Comparison of ENCODE assay signal across 8 cellular contexts in the genomic region with DNA sequence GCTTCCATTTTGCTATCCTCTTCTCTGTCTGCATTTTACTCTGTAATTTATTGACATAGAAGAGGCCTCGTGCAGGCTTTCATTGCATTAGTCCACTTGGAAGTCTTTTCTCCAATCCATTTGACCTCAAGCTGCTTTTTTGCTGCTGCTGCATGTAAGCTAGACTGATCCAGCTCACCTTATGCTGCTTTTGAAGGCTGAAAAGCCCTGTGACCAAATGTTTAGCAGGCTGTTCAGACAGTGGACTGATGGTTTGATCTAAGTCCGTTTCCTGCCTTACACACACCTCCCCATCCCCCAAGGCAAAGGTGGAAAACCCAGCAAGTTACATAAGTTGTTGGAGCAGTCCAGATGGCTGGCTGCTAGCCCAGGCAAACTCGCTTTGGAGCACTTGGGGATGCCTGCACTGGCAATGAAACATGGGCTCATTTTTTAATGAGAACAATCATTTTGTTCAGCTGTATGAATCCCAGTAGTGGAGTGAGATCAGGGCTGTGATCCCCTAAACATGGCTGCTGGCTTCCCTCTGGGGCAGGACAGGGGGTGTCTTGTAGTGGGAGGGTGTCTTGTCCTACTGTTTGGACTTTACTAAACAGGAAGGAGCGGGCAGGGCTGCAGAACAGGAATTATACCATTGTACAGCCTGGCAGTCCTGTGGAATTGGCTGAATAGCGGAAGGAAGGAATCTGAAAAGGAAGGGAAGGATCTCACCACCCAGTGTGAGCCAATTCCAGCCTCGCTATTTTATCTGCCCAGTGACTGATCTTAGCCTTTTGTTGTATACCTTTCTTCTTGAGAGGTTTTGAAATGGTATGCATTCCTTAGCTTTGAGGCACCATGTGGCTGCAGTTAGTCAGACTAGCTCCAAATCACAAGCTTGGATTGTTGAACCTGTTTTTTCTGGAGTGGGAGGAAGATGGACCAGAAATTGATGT.
DNase-seq lines count a peak whose midpoint lies in the region; ATAC-seq and TF ChIP-seq lines count a peak whose summit lies in the region.

No MANE protein-coding gene starts in this region.

- peak overlapping the region; percentile 46 for H3K4me3 Mint-ChIP-seq in T-helper 2 cell treated with Interferon-gamma antibody and Interleukin-4, amounts not matched to agents 5 μg/mL and 100 μg/mL, for 36 hours
- no peak overlapping the region for H3K4me3 Mint-ChIP-seq in activated CD4-positive, alpha-beta memory T cell treated with anti-CD3 and anti-CD28 coated beads, Interleukin-2, amount 10 ng/mL, durations not matched to agents 7 days and 5 days

- no peak for DNase-seq in T-helper 2 cell treated with Interferon-gamma antibody and Interleukin-4, amounts not matched to agents 5 μg/mL and 100 μg/mL, for 36 hours (ENCODE audit: low spot score)
- DNase-seq in T-helper 2 cell (no peak), foreskin keratinocyte (peak; percentile 97 to 99), nucleus accumbens (lab: John Stamatoyannopoulos, UW) (peak in 45 of 56 donors; percentile 7 to 81 (median 36)), NCI-H526 (lab: John Stamatoyannopoulos, UW) (no peak)
- no peak for DNase-seq in activated CD4-positive, alpha-beta memory T cell treated with anti-CD3 and anti-CD28 coated beads, Interleukin-2, amount 10 ng/mL, durations not matched to agents 7 days and 5 days
- DNase-seq in stimulated activated CD4-positive, alpha-beta T cell treated with anti-CD3 and anti-CD28 coated beads, Interleukin-4, amount 100 ng/mL, for 24 hours, result no peak
- no peak for DNase-seq in activated naive CD4-positive, alpha-beta T cell treated with anti-CD3 and anti-CD28 coated beads, Interleukin-2, amount 50 U/mL, for 72 hours (ENCODE audit: low spot score in 2 of 2)

- no peak overlapping the region for H3K27ac Mint-ChIP-seq in T-helper 2 cell treated with Interferon-gamma antibody and Interleukin-4, amounts not matched to agents 5 μg/mL and 100 μg/mL, for 36 hours
- peak overlapping the region; percentile 67 for H3K27ac Mint-ChIP-seq in activated CD4-positive, alpha-beta memory T cell treated with anti-CD3 and anti-CD28 coated beads, Interleukin-2, amount 10 ng/mL, durations not matched to agents 7 days and 5 days
- peak overlapping the region in 1 of 2 donors; percentile 14 for H3K27ac Mint-ChIP-seq in activated naive CD4-positive, alpha-beta T cell treated with anti-CD3 and anti-CD28 coated beads, Interleukin-2, amount 50 U/mL, for 72 hours

- peak overlapping the region; percentile 91 for H3K27ac ChIP-seq in foreskin keratinocyte

- H3K27me3 Mint-ChIP-seq in T-helper 2 cell treated with Interferon-gamma antibody and Interleukin-4, amounts not matched to agents 5 μg/mL and 100 μg/mL, for 36 hours (ENCODE audit: low read depth), result no peaks in the 10 kb centered on the region
- no peaks in the 10 kb centered on the region for H3K27me3 Mint-ChIP-seq in activated CD4-positive, alpha-beta memory T cell treated with anti-CD3 and anti-CD28 coated beads, Interleukin-2, amount 10 ng/mL, durations not matched to agents 7 days and 5 days

- peak; percentile 93 for ATAC-seq in foreskin keratinocyte
- no peak for ATAC-seq in activated naive CD4-positive, alpha-beta T cell treated with anti-CD3 and anti-CD28 coated beads, Interleukin-2, amount 50 U/mL, for 72 hours

- TF ChIP-seq CTCF in foreskin keratinocyte (conservative IDR thresholded peaks at IDR 0.05), result no peak

- POLR2A ChIA-PET in activated CD4-positive, alpha-beta memory T cell treated with anti-CD3 and anti-CD28 coated beads, Interleukin-2, amount 10 ng/mL, durations not matched to agents 7 days and 5 days (lab: Charles Lee), result interaction anchor here (0.6 kb wide), 1 partner anchor 25 kb away, joined by 4 read pairs; no protein-coding TSS in a partner anchor

- peaks cover 63% of the 10 kb centered on the region for H3K4me1 ChIP-seq in foreskin keratinocyte

- no peaks in the 10 kb centered on the region for H3K27me3 ChIP-seq in foreskin keratinocyte

- CTCF ChIA-PET in activated CD4-positive, alpha-beta memory T cell treated with anti-CD3 and anti-CD28 coated beads, Interleukin-2, amount 10 ng/mL, durations not matched to agents 7 days and 5 days (lab: Charles Lee), result interaction anchor here (0.9 kb wide), 1 partner anchor 846 kb away, joined by 3 read pairs; no protein-coding TSS in a partner anchor

- peaks cover 33% of the 10 kb centered on the region for H3K4me1 Mint-ChIP-seq in T-helper 2 cell treated with Interferon-gamma antibody and Interleukin-4, amounts not matched to agents 5 μg/mL and 100 μg/mL, for 36 hours (ENCODE audit: low read depth)
- peaks cover 73% of the 10 kb centered on the region for H3K4me1 Mint-ChIP-seq in activated CD4-positive, alpha-beta memory T cell treated with anti-CD3 and anti-CD28 coated beads, Interleukin-2, amount 10 ng/mL, durations not matched to agents 7 days and 5 days

- peaks cover 13% of the 10 kb centered on the region for H3K36me3 Mint-ChIP-seq in T-helper 2 cell treated with Interferon-gamma antibody and Interleukin-4, amounts not matched to agents 5 μg/mL and 100 μg/mL, for 36 hours (ENCODE audit: low read depth)
- peaks cover 19% of the 10 kb centered on the region for H3K36me3 Mint-ChIP-seq in activated CD4-positive, alpha-beta memory T cell treated with anti-CD3 and anti-CD28 coated beads, Interleukin-2, amount 10 ng/mL, durations not matched to agents 7 days and 5 days (ENCODE audit: low read depth)
- peaks cover 9 to 11% of the 10 kb centered on the region in 2 donors for H3K36me3 Mint-ChIP-seq in activated naive CD4-positive, alpha-beta T cell treated with anti-CD3 and anti-CD28 coated beads, Interleukin-2, amount 50 U/mL, for 72 hours

- no peaks in the 10 kb centered on the region for H3K9me3 Mint-ChIP-seq in T-helper 2 cell treated with Interferon-gamma antibody and Interleukin-4, amounts not matched to agents 5 μg/mL and 100 μg/mL, for 36 hours
- H3K9me3 Mint-ChIP-seq in activated CD4-positive, alpha-beta memory T cell treated with anti-CD3 and anti-CD28 coated beads, Interleukin-2, amount 10 ng/mL, durations not matched to agents 7 days and 5 days, result peaks cover 5% of the 10 kb centered on the region
- H3K9me3 Mint-ChIP-seq in activated naive CD4-positive, alpha-beta T cell treated with anti-CD3 and anti-CD28 coated beads, Interleukin-2, amount 50 U/mL, for 72 hours, result peaks cover 7 to 8% of the 10 kb centered on the region in 2 donors

Comparison
In these comparisons a context has a peak if more than half of its experiments do, and no peak if none do; other contexts are left out.
1. DNase-seq: peak in foreskin keratinocyte (2 of 2) and nucleus accumbens (45 of 56); none in T-helper 2 cell treated with Interferon-gamma antibody and Interleukin-4, amounts not matched to agents 5 μg/mL and 100 μg/mL, for 36 hours (single experiment), T-helper 2 cell (0 of 5), activated CD4-positive, alpha-beta memory T cell treated with anti-CD3 and anti-CD28 coated beads, Interleukin-2, amount 10 ng/mL, durations not matched to agents 7 days and 5 days (single experiment), stimulated activated CD4-positive, alpha-beta T cell treated with anti-CD3 and anti-CD28 coated beads, Interleukin-4, amount 100 ng/mL, for 24 hours (single experiment), NCI-H526 (0 of 2) and activated naive CD4-positive, alpha-beta T cell treated with anti-CD3 and anti-CD28 coated beads, Interleukin-2, amount 50 U/mL, for 72 hours (0 of 2).